ENCODE assay signal across 7 cellular contexts in the genomic region with DNA sequence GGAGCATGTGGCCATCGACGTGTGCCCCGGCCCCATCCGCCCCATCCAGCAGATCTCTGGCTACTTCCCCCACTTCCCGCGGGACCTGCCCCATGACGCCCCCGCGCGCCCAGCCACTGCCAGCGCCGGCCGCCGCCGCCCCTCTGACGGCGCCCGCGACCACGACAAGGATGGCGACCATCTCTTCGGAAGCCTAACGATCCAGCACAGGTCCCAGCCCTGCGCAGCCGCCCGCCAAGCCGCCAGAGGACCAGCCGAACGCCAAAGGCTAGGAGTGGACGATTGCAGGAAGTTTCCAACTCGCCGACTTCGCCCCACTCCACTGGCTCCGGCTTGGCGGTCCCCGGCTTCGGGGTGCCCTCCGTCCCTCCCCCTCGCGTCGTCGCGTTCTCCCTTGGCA. TPM values are rescaled to one million over a fixed set of nuclear protein-coding genes. Genes with fewer than 3 reads are reported as not detected.
DNase-seq lines count a peak whose midpoint lies in the region; ATAC-seq, FAIRE-seq and TF ChIP-seq lines count a peak whose summit lies in the region.
"Not testable (repeated sequence)": the region's sequence is repeated elsewhere in the genome, so short reads cannot be mapped to it uniquely, and the experiment has no call there.

No MANE protein-coding gene starts in this region.

- H3K4me2 ChIP-seq in endothelial cell of umbilical vein (ENCODE audit: insufficient read depth, low read length): not testable (repeated sequence)

- FAIRE-seq in endothelial cell of umbilical vein (lab: Jason Lieb, UNC): peak; percentile 83

- dilution Hi-C loops in endothelial cell of umbilical vein (cut with MboI; ENCODE audit: extremely low pct_ligation_motif_present, low sequenced_read_pairs): not testable (repeated sequence)

- not testable (repeated sequence) for H3K9ac ChIP-seq in endothelial cell of umbilical vein (replicated peaks; ENCODE audit: extremely low read depth, insufficient read depth, low read length)

- H4K20me1 ChIP-seq in endothelial cell of umbilical vein (replicated peaks; ENCODE audit: control insufficient read depth, extremely low read depth, insufficient read depth, low read length): not testable (repeated sequence)

- POLR2A ChIA-PET in endothelial cell of umbilical vein (lab: Charles Lee): not testable (repeated sequence)

- CTCF ChIA-PET in endothelial cell of umbilical vein (lab: Charles Lee): not testable (repeated sequence)

- H3K27ac ChIP-seq in endothelial cell of umbilical vein (ENCODE audit: insufficient read depth, low read depth, low read length): not testable (repeated sequence)

- ATAC-seq in GM19438 (IDR thresholded peaks at IDR 0.05; ENCODE audit: low read depth, unreplicated experiment) (peak; percentile 35), SK-N-SH treated with all-trans-retinoic acid at 6 μM for 48 hours (peak; percentile 68), left ventricle myocardium superior (peak; percentile 49), memory B cell (ENCODE audit: low read depth) (peak; percentile 36)
- ATAC-seq in activated T-cell treated with anti-CD3 and anti-CD28 coated beads, Interleukin-2, amount 50 U/mL, for 4 hours: peak; percentile 32 to 49
- ATAC-seq in stimulated activated effector memory CD8-positive, alpha-beta T cell treated with anti-CD3 and anti-CD28 coated beads, Interleukin-12 subunit alpha, Interleukin-12 subunit beta, amount 100 ng/mL, for 72 hours: peak; percentile 41

- H3K9me3 Mint-ChIP-seq in activated T-cell treated with anti-CD3 and anti-CD28 coated beads, Interleukin-2, amount 50 U/mL, for 4 hours; memory B cell; stimulated activated effector memory CD8-positive, alpha-beta T cell treated with anti-CD3 and anti-CD28 coated beads, Interleukin-12 subunit alpha, Interleukin-12 subunit beta, amount 100 ng/mL, for 72 hours: not testable (repeated sequence)

- not testable (repeated sequence) for H3K36me3 ChIP-seq in endothelial cell of umbilical vein (ENCODE audit: control insufficient read depth in 2 of 2, extremely low read depth in 1 of 2, insufficient read depth in 2 of 2, low read length in 2 of 2)

- not testable (repeated sequence) for DNase-seq in activated T-cell treated with anti-CD3 and anti-CD28 coated beads, Interleukin-2, amount 50 U/mL, for 4 hours; endothelial cell of umbilical vein (ENCODE audit: low read depth, low spot score); left ventricle myocardium superior; memory B cell (ENCODE audit: low spot score in 2 of 2); stimulated activated effector memory CD8-positive, alpha-beta T cell treated with anti-CD3 and anti-CD28 coated beads, Interleukin-12 subunit alpha, Interleukin-12 subunit beta, amount 100 ng/mL, for 72 hours (ENCODE audit: low spot score in 2 of 2)

- not testable (repeated sequence) for H3K27ac Mint-ChIP-seq in memory B cell; stimulated activated effector memory CD8-positive, alpha-beta T cell treated with anti-CD3 and anti-CD28 coated beads, Interleukin-12 subunit alpha, Interleukin-12 subunit beta, amount 100 ng/mL, for 72 hours

- intact Hi-C loops in endothelial cell of umbilical vein (cut with micrococcal nuclease); left ventricle myocardium superior (cut with micrococcal nuclease): not testable (repeated sequence)

- not testable (repeated sequence) for TF ChIP-seq CTCF in endothelial cell of umbilical vein (IDR thresholded peaks at IDR 0.05; ENCODE audit: extremely low read depth in 1 of 2, insufficient read depth in 1 of 2, low read depth in 1 of 2, low read length in 2 of 2)

- not testable (repeated sequence) for H3K27me3 ChIP-seq in endothelial cell of umbilical vein (ENCODE audit: control insufficient read depth in 2 of 2, insufficient read depth in 2 of 2, low read length in 2 of 2)

- H3K4me1 ChIP-seq in endothelial cell of umbilical vein (ENCODE audit: control insufficient read depth, extremely low read depth, insufficient read depth, low read length): not testable (repeated sequence)

- not testable (repeated sequence) for H3K4me1 Mint-ChIP-seq in activated T-cell treated with anti-CD3 and anti-CD28 coated beads, Interleukin-2, amount 50 U/mL, for 4 hours (ENCODE audit: low read depth); memory B cell; stimulated activated effector memory CD8-positive, alpha-beta T cell treated with anti-CD3 and anti-CD28 coated beads, Interleukin-12 subunit alpha, Interleukin-12 subunit beta, amount 100 ng/mL, for 72 hours

- not testable (repeated sequence) for H3K4me3 ChIP-seq in endothelial cell of umbilical vein (replicated peaks in 1 of 3; ENCODE audit: insufficient read depth in 1 of 3, low read depth in 1 of 3, low read length in 3 of 3)

- not testable (repeated sequence) for H3K9me3 ChIP-seq in endothelial cell of umbilical vein (replicated peaks; ENCODE audit: control insufficient read depth, insufficient read depth, low read length)

- not testable (repeated sequence) for H3K79me2 ChIP-seq in endothelial cell of umbilical vein (ENCODE audit: control insufficient read depth, insufficient read depth, low read length)

- H3K4me3 Mint-ChIP-seq in activated T-cell treated with anti-CD3 and anti-CD28 coated beads, Interleukin-2, amount 50 U/mL, for 4 hours; memory B cell; stimulated activated effector memory CD8-positive, alpha-beta T cell treated with anti-CD3 and anti-CD28 coated beads, Interleukin-12 subunit alpha, Interleukin-12 subunit beta, amount 100 ng/mL, for 72 hours: not testable (repeated sequence)

- TF ChIP-seq POLR2A in endothelial cell of umbilical vein (IDR thresholded peaks at IDR 0.05; ENCODE audit: low read depth, low read length): not testable (repeated sequence)

- not testable (repeated sequence) for H3K9me1 ChIP-seq in endothelial cell of umbilical vein (replicated peaks; ENCODE audit: control insufficient read depth, extremely low read depth, insufficient read depth, low read length)

- H3K27me3 Mint-ChIP-seq in activated T-cell treated with anti-CD3 and anti-CD28 coated beads, Interleukin-2, amount 50 U/mL, for 4 hours (ENCODE audit: low read depth); memory B cell: not testable (repeated sequence)

- not testable (repeated sequence) for BruUV-seq in endothelial cell of umbilical vein (replicated peaks; lab: Mats Ljungman, UMichigan)

- H2AFZ ChIP-seq in endothelial cell of umbilical vein (ENCODE audit: low read depth, low read length): not testable (repeated sequence)

- H3K36me3 Mint-ChIP-seq in activated T-cell treated with anti-CD3 and anti-CD28 coated beads, Interleukin-2, amount 50 U/mL, for 4 hours (ENCODE audit: insufficient read depth); memory B cell; stimulated activated effector memory CD8-positive, alpha-beta T cell treated with anti-CD3 and anti-CD28 coated beads, Interleukin-12 subunit alpha, Interleukin-12 subunit beta, amount 100 ng/mL, for 72 hours: not testable (repeated sequence)

RNA-seq across cellular contexts. Expression of a gene that starts 52.8 kb away (rescaled TPM):
- total RNA-seq in activated T-cell treated with anti-CD3 and anti-CD28 coated beads, Interleukin-2, amount 50 U/mL, for 4 hours: 10 to 100 TPM; 21.7 to 30.1 (median 22.5) TPM
- 16.7 and 17.4 TPM in 2 replicates for total RNA-seq in endothelial cell of umbilical vein
- 18.6 and 20.2 TPM in 2 replicates for polyA plus RNA-seq in endothelial cell of umbilical vein
- 11.7 and 13.6 TPM in 2 replicates for polyA plus RNA-seq in endothelial cell of umbilical vein (2011; cell fraction: cytosol; rRNA removed)
- 61.2 and 67.3 TPM in 2 replicates for polyA plus RNA-seq in endothelial cell of umbilical vein (2011; cell fraction: nucleus; rRNA removed)
- 10.9 and 11.6 TPM in 2 replicates for polyA plus RNA-seq in endothelial cell of umbilical vein (2012)
- polyA minus RNA-seq in endothelial cell of umbilical vein: 21.0 and 26.5 TPM in 2 replicates
- polyA minus RNA-seq in endothelial cell of umbilical vein (2011; cell fraction: cytosol; rRNA and poly(A)+ RNA removed): 13.0 TPM
- polyA minus RNA-seq in endothelial cell of umbilical vein (2011; cell fraction: nucleus; rRNA and poly(A)+ RNA removed): 25.1 and 27.9 TPM in 2 replicates
- 12.2 TPM for total RNA-seq in left ventricle myocardium superior
